Comparison of ENCODE assay signal across 16 cellular contexts in the genomic region with DNA sequence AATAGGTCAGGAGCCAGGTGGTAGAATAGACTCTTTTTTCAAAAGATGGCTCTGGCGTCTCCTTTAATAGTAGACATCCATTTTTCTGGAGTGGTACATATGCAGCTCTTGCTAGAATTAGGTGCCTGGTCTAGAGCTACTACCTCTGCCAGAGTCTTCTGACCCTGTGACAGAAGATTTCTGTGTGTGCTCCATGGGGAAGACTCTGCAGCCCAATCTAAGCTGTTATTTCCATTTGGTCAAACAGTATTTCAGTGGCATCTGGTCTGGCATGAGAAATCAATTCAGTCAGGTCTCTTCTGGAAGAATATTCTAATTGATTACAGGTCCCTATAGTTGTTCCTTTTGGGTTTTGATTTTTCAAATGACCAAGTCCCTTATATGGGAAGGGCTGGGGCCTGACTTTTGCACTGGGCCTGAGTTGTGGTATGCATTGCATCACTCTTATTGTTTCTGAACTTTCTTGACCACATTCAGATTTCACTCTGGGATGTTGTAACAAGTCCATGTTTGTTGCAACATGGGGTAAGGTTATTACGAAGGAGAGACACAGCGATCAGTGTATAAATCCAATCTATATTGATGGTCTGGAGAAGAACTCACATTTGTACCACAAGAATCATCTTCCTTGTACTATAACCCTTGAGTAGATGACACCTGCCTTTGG. TPM values are rescaled to one million over a fixed set of nuclear protein-coding genes. Genes with fewer than 3 reads are reported as not detected.
DNase-seq lines count a peak whose midpoint lies in the region; ATAC-seq and TF ChIP-seq lines count a peak whose summit lies in the region.
"Had no signal": no experiment of that assay in that cellular context is flagged by ENCODE, and none has a peak within 500 bp of the region (broad histone marks: within the 10 kb centered on the region; RNA-seq: fewer than 3 reads in every experiment).

No MANE protein-coding gene starts in this region.

- peak; percentile 68 for ATAC-seq in naive thymus-derived CD4-positive, alpha-beta T cell
- ATAC-seq: activated naive CD4-positive, alpha-beta T cell treated with anti-CD3 and anti-CD28 coated beads, Interleukin-2, amount 50 U/mL, for 72 hours had no signal

- H3K36me3 Mint-ChIP-seq in naive thymus-derived CD4-positive, alpha-beta T cell: peaks cover 0 to 44% (median 20%) of the 10 kb centered on the region in 5 donors
- no peaks in the 10 kb centered on the region for H3K36me3 Mint-ChIP-seq in endothelial cell (ENCODE audit: low read depth, unreplicated experiment)

- 73 to 89% (median 82%) methylated on average over 3 of the region's 3 CpGs for WGBS in stomach, 5 donors
- 62% methylated on average over 3 of the region's 3 CpGs for WGBS in prostate gland

- H3K36me3 ChIP-seq in naive thymus-derived CD4-positive, alpha-beta T cell (ENCODE audit: control insufficient read depth in 2 of 3, insufficient read depth in 3 of 3, low read length in 3 of 3): peaks cover 0 to 7% (median 0%) of the 10 kb centered on the region in 3 experiments
- peaks cover 7 to 56% (median 42%) of the 10 kb centered on the region in 4 donors for H3K36me3 ChIP-seq in stomach
- no peaks in the 10 kb centered on the region for H3K36me3 ChIP-seq in prostate gland
- H3K36me3 ChIP-seq: SJSA1 had no signal

- no peaks in the 10 kb centered on the region for H3K9me3 ChIP-seq in naive thymus-derived CD4-positive, alpha-beta T cell (ENCODE audit: control insufficient read depth in 2 of 3, low read length in 3 of 3)
- H3K9me3 ChIP-seq in stomach (no peaks in the 10 kb centered on the region), prostate gland (no peaks in the 10 kb centered on the region)
- H3K9me3 ChIP-seq: SJSA1 had no signal

- peaks cover 0 to 8% of the 10 kb centered on the region in 2 donors for H3K4me1 ChIP-seq in naive thymus-derived CD4-positive, alpha-beta T cell (ENCODE audit: control insufficient read depth in 2 of 2, insufficient read depth in 2 of 2, low read length in 2 of 2)
- peaks cover 7 to 56% (median 17%) of the 10 kb centered on the region in 4 donors for H3K4me1 ChIP-seq in stomach
- H3K4me1 ChIP-seq in prostate gland (replicated peaks): no peaks in the 10 kb centered on the region
- H3K4me1 ChIP-seq: SJSA1 had no signal

- no peak for TF ChIP-seq EP300 in stomach (IDR thresholded peaks at IDR 0.05)

- no peak overlapping the region for H3K4me3 ChIP-seq in naive thymus-derived CD4-positive, alpha-beta T cell (ENCODE audit: low read length)
- H3K4me3 ChIP-seq in stomach: no peak overlapping the region
- no peak overlapping the region for H3K4me3 ChIP-seq in prostate gland
- H3K4me3 ChIP-seq: SJSA1 had no signal

- TF ChIP-seq POLR2A in stomach (IDR thresholded peaks at IDR 0.05) (no peak), prostate gland (IDR thresholded peaks at IDR 0.05) (no peak)

- TF ChIP-seq CTCF in endothelial cell (IDR thresholded peaks at IDR 0.05; ENCODE audit: unreplicated experiment) (no peak), stomach (IDR thresholded peaks at IDR 0.05) (no peak), prostate gland (IDR thresholded peaks at IDR 0.05) (no peak)

- H3K27ac ChIP-seq in epithelial cell of prostate (peak overlapping the region; percentile 57), stomach (peak overlapping the region in 2 of 5 donors; percentile 5 to 38), prostate gland (no peak overlapping the region)
- H3K27ac ChIP-seq in naive thymus-derived CD4-positive, alpha-beta T cell (ENCODE audit: low read depth, low read length): no peak overlapping the region
- H3K27ac ChIP-seq: SJSA1, VCaP had no signal

- no peak overlapping the region for H3K27ac Mint-ChIP-seq in naive thymus-derived CD4-positive, alpha-beta T cell
- H3K27ac Mint-ChIP-seq in endothelial cell (ENCODE audit: unreplicated experiment): no peak overlapping the region
- H3K27ac Mint-ChIP-seq: activated naive CD4-positive, alpha-beta T cell treated with anti-CD3 and anti-CD28 coated beads, Interleukin-2, amount 50 U/mL, for 72 hours; B cell had no signal

- H3K9me3 Mint-ChIP-seq in naive thymus-derived CD4-positive, alpha-beta T cell: no peaks in the 10 kb centered on the region
- no peaks in the 10 kb centered on the region for H3K9me3 Mint-ChIP-seq in endothelial cell (ENCODE audit: unreplicated experiment)
- H3K9me3 Mint-ChIP-seq: activated naive CD4-positive, alpha-beta T cell treated with anti-CD3 and anti-CD28 coated beads, Interleukin-2, amount 50 U/mL, for 72 hours had no signal

- CTCF ChIA-PET in naive thymus-derived CD4-positive, alpha-beta T cell (lab: Charles Lee): interaction anchor here (0.6 to 0.9 kb wide), 2 partner anchors 18 to 377 kb away, joined by 4 read pairs; no protein-coding TSS in a partner anchor

- peaks cover 23 to 66% (median 51%) of the 10 kb centered on the region in 7 donors for H3K4me1 Mint-ChIP-seq in naive thymus-derived CD4-positive, alpha-beta T cell
- peaks cover 4% of the 10 kb centered on the region for H3K4me1 Mint-ChIP-seq in endothelial cell (ENCODE audit: unreplicated experiment)

- H3K27me3 ChIP-seq in naive thymus-derived CD4-positive, alpha-beta T cell (ENCODE audit: control insufficient read depth in 2 of 2, insufficient read depth in 2 of 2, low read length in 2 of 2): no peaks in the 10 kb centered on the region
- H3K27me3 ChIP-seq in stomach (no peaks in the 10 kb centered on the region), prostate gland (replicated peaks; ENCODE audit: insufficient read depth) (no peaks in the 10 kb centered on the region)
- H3K27me3 ChIP-seq: SJSA1 had no signal

- H3K4me3 Mint-ChIP-seq in naive thymus-derived CD4-positive, alpha-beta T cell: no peak overlapping the region
- H3K4me3 Mint-ChIP-seq in endothelial cell (ENCODE audit: unreplicated experiment): no peak overlapping the region
- H3K4me3 Mint-ChIP-seq: B cell had no signal

- POLR2A ChIA-PET in naive thymus-derived CD4-positive, alpha-beta T cell (lab: Charles Lee): no interaction called here

- H3K27me3 Mint-ChIP-seq in naive thymus-derived CD4-positive, alpha-beta T cell: no peaks in the 10 kb centered on the region
- H3K27me3 Mint-ChIP-seq in endothelial cell (ENCODE audit: unreplicated experiment): no peaks in the 10 kb centered on the region
- H3K27me3 Mint-ChIP-seq: B cell had no signal

- intact Hi-C loops in naive thymus-derived CD4-positive, alpha-beta T cell (cut with micrococcal nuclease): no loop called here
- intact Hi-C loops in stomach (cut with DNase I; ENCODE audit: low total_unique reads) (no loop called here), prostate gland (cut with DNase I) (no loop called here)

- DNase-seq in EL (peak; percentile 19), NOMO-1 (lab: John Stamatoyannopoulos, UW; ENCODE audit: unreplicated experiment in 2 of 2) (peak; percentile 73 to 93), epithelial cell of prostate (ENCODE audit: low read depth, low spot score) (no peak), endothelial cell (ENCODE audit: low spot score) (no peak), stomach (no peak), prostate gland (ENCODE audit: low spot score) (no peak), NCI-H226 (no peak)
- no peak for DNase-seq in naive thymus-derived CD4-positive, alpha-beta T cell
- DNase-seq: DMS79; NCI-H1930; NCI-H82; stimulated activated CD4-positive, alpha-beta T cell treated with anti-CD3 and anti-CD28 coated beads, Interleukin-2, amount 100 ng/mL, for 24 hours had no signal

RNA-seq across cellular contexts. Expression of gene MXD1, which starts 12.1 kb away (rescaled TPM):
- 100 to 1,000 TPM in 1 of 5 experiments, 10 to 100 TPM in 4; 15.1 to 112 (median 22.9) TPM for total RNA-seq in naive thymus-derived CD4-positive, alpha-beta T cell
- polyA plus RNA-seq in naive thymus-derived CD4-positive, alpha-beta T cell: 10 to 100 TPM in 1 of 2 donors, 1 to 10 TPM in 1; 7.0 to 10.6 TPM
- total RNA-seq in endothelial cell (ENCODE audit: unreplicated experiment) (3.3 TPM), stomach (10 to 100 TPM in 4 of 5 donors, 1 to 10 TPM in 1; 8.1 to 40.2 (median 26.8) TPM), prostate gland (1 to 10 TPM; 4.2 to 8.0 TPM)
- polyA plus RNA-seq in stomach: 10 to 100 TPM in 1 of 3 donors, 1 to 10 TPM in 2; 9.1 to 16.3 (median 9.3) TPM

RNA-seq across cellular contexts. Expression of gene SNRNP27, which starts 33.2 kb away (rescaled TPM):
- total RNA-seq in naive thymus-derived CD4-positive, alpha-beta T cell: 10 to 100 TPM; 32.5 to 56.0 (median 51.5) TPM
- 10 to 100 TPM; 56.2 to 58.4 TPM for polyA plus RNA-seq in naive thymus-derived CD4-positive, alpha-beta T cell
- 37.0 TPM for total RNA-seq in endothelial cell (ENCODE audit: unreplicated experiment)
- total RNA-seq in stomach: 10 to 100 TPM in 4 of 5 donors, 1 to 10 TPM in 1; 5.8 to 70.6 (median 58.2) TPM
- polyA plus RNA-seq in stomach: 10 to 100 TPM; 21.1 to 51.1 (median 42.8) TPM
- total RNA-seq in prostate gland: 10 to 100 TPM; 52.1 to 69.1 TPM

RNA-seq across cellular contexts. Expression of gene ASPRV1, which starts 34.4 kb away (rescaled TPM):
- 1 to 10 TPM; 1.7 to 2.9 (median 2.3) TPM for total RNA-seq in naive thymus-derived CD4-positive, alpha-beta T cell
- polyA plus RNA-seq in naive thymus-derived CD4-positive, alpha-beta T cell: 1 to 10 TPM in 1 of 2 donors, under 1 TPM in 1; 0.91 to 1.2 TPM
- total RNA-seq in endothelial cell (ENCODE audit: unreplicated experiment) (0.87 TPM), stomach (1 to 10 TPM in 3 of 5 donors, not detected in 2; 2.0 to 6.4 (median 3.5) TPM), prostate gland (10 to 100 TPM in 1 of 2 donors, 1 to 10 TPM in 1; 2.6 to 10.3 TPM)
- polyA plus RNA-seq in stomach: under 1 TPM; 0.44 to 0.90 (median 0.46) TPM

Comparison
In these comparisons a context has a peak if more than half of its experiments do, and no peak if none do; other contexts are left out.
1. DNase-seq: peak in EL (single experiment) and NOMO-1 (2 of 2); none in epithelial cell of prostate (single experiment), naive thymus-derived CD4-positive, alpha-beta T cell (0 of 9), endothelial cell (single experiment), stomach (single experiment), prostate gland (single experiment) and NCI-H226 (single experiment).